23 cellular contexts compared by ENCODE assay signal in the genomic region with DNA sequence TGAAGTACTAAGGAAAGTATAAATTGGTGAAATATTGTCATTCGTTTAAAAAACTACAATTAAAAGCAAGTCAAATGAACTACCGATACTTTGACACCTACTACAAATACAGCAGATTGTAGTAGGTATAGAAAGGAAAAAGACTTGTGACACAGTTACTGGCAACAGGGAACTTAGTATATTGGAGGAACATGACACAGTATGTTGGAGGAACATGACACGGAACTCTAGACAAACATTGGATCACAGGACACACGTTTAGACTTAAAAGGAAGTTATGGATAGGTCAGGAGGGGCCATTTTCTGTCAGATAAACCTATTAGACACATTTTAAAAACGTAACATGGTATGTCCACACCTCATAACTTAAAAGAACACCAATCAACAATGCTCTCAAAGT.
DNase-seq lines count a peak whose midpoint lies in the region; ATAC-seq and TF ChIP-seq lines count a peak whose summit lies in the region.
"Had no signal": no experiment of that assay in that cellular context is flagged by ENCODE, and none has a peak within 500 bp of the region (broad histone marks: within the 10 kb centered on the region; RNA-seq: fewer than 3 reads in every experiment).

No MANE protein-coding gene starts in this region.

- TF ChIP-seq CTCF in dorsolateral prefrontal cortex (IDR thresholded peaks at IDR 0.05 in 54 of 56, conservative IDR thresholded peaks at IDR 0.05 in 2 of 56; ENCODE audit: low read depth in 1 of 56, partially characterized antibody in 56 of 56): no peak
- TF ChIP-seq CTCF in neural crest cell (conservative IDR thresholded peaks at IDR 0.05): no peak
- TF ChIP-seq CTCF in foreskin fibroblast (IDR thresholded peaks at IDR 0.05; ENCODE audit: low read depth, low read length): no peak

- H3K4me3 ChIP-seq in dorsolateral prefrontal cortex (no peak overlapping the region), foreskin fibroblast (ENCODE audit: low read depth in 1 of 2, low read length in 2 of 2) (no peak overlapping the region)
- H3K4me3 ChIP-seq: A549; BLaER1 treated with 17β-estradiol and CSF1 and Interleukin-3, amounts not matched to agents 10 nM and 100 nM; HAP-1 had no signal

- H3K27me3 Mint-ChIP-seq in neural crest cell (ENCODE audit: low read depth): no peaks in the 10 kb centered on the region
- H3K27me3 Mint-ChIP-seq in T-helper 2 cell treated with Interferon-gamma antibody and Interleukin-4, amounts not matched to agents 5 μg/mL and 100 μg/mL, for 36 hours (ENCODE audit: low read depth): no peaks in the 10 kb centered on the region

- intact Hi-C loops in dorsolateral prefrontal cortex (cut with DNase I): no loop called here

- DNase-seq in dorsolateral prefrontal cortex (no peak), neural crest cell (ENCODE audit: low read depth, low spot score) (no peak), foreskin fibroblast (no peak)
- DNase-seq in T-helper 2 cell treated with Interferon-gamma antibody and Interleukin-4, amounts not matched to agents 5 μg/mL and 100 μg/mL, for 36 hours (ENCODE audit: low spot score): no peak
- DNase-seq: 8988T; ACHN; AML-193; BE2C; CD4-positive, alpha-beta T cell; CD8-positive, alpha-beta memory T cell; DMS 273 treated with DMSO at 0.1 percent for 48 hours; DMS53; DMS79 treated with DMSO at 0.1 percent for 48 hours; GF-D8; GOT3; HFFc6 had no signal

- H3K27ac Mint-ChIP-seq in neural crest cell (ENCODE audit: unreplicated experiment): peak overlapping the region; percentile 43
- H3K27ac Mint-ChIP-seq in T-helper 2 cell treated with Interferon-gamma antibody and Interleukin-4, amounts not matched to agents 5 μg/mL and 100 μg/mL, for 36 hours: no peak overlapping the region
- H3K27ac Mint-ChIP-seq: CD14-positive monocyte; CD4-positive, alpha-beta T cell; CD8-positive, alpha-beta memory T cell; HFFc6 had no signal

- H3K4me3 Mint-ChIP-seq in neural crest cell: no peak overlapping the region
- no peak overlapping the region for H3K4me3 Mint-ChIP-seq in T-helper 2 cell treated with Interferon-gamma antibody and Interleukin-4, amounts not matched to agents 5 μg/mL and 100 μg/mL, for 36 hours
- H3K4me3 Mint-ChIP-seq: CD14-positive monocyte; CD4-positive, alpha-beta T cell; CD8-positive, alpha-beta memory T cell; HFFc6 had no signal

- no peak for ATAC-seq in GM18519 (IDR thresholded peaks at IDR 0.05; ENCODE audit: low FRiP score, unreplicated experiment)
- ATAC-seq: A549 had no signal

- H3K27me3 ChIP-seq in dorsolateral prefrontal cortex: no peaks in the 10 kb centered on the region
- H3K27me3 ChIP-seq: BE2C; BLaER1 treated with 17β-estradiol and CSF1 and Interleukin-3, amounts not matched to agents 10 nM and 100 nM had no signal

- peaks cover 10% of the 10 kb centered on the region for H3K36me3 Mint-ChIP-seq in neural crest cell (ENCODE audit: low read depth)
- H3K36me3 Mint-ChIP-seq in T-helper 2 cell treated with Interferon-gamma antibody and Interleukin-4, amounts not matched to agents 5 μg/mL and 100 μg/mL, for 36 hours (ENCODE audit: low read depth): no peaks in the 10 kb centered on the region
- H3K36me3 Mint-ChIP-seq: CD14-positive monocyte; CD8-positive, alpha-beta memory T cell had no signal

- H3K9me3 Mint-ChIP-seq in neural crest cell: peaks cover 12% of the 10 kb centered on the region
- peaks cover 10% of the 10 kb centered on the region for H3K9me3 Mint-ChIP-seq in T-helper 2 cell treated with Interferon-gamma antibody and Interleukin-4, amounts not matched to agents 5 μg/mL and 100 μg/mL, for 36 hours

- peaks cover 19% of the 10 kb centered on the region for H3K4me1 Mint-ChIP-seq in neural crest cell
- no peaks in the 10 kb centered on the region for H3K4me1 Mint-ChIP-seq in T-helper 2 cell treated with Interferon-gamma antibody and Interleukin-4, amounts not matched to agents 5 μg/mL and 100 μg/mL, for 36 hours (ENCODE audit: low read depth)
- H3K4me1 Mint-ChIP-seq: CD14-positive monocyte; CD8-positive, alpha-beta memory T cell had no signal

- H3K27ac ChIP-seq in angular gyrus (ENCODE audit: low read depth, low read length) (peak overlapping the region; percentile 2), dorsolateral prefrontal cortex (peak overlapping the region in 44 of 59 donors; percentile 5 to 98 (median 89)), temporal lobe (ENCODE audit: low read depth, low read length) (peak overlapping the region; percentile 63)
- H3K27ac ChIP-seq: A549; BLaER1 treated with 17β-estradiol and CSF1 and Interleukin-3, amounts not matched to agents 10 nM and 100 nM had no signal

Comparison
In these comparisons a context has a peak if more than half of its experiments do, and no peak if none do; other contexts are left out.
1. H3K27ac ChIP-seq: peak in every context shown above with its lines; median percentile 89 in dorsolateral prefrontal cortex; 63 in temporal lobe; 2 in angular gyrus.